In genomic region chr3:112499328-112499727, GRCh38 we compare ENCODE assay signal across 12 cellular contexts. TPM values are rescaled to one million over a fixed set of nuclear protein-coding genes. Genes with fewer than 3 reads are reported as not detected.
A peak's percentile ranks its signal among the peaks of the same experiment; 100 is the strongest.
DNase-seq lines count a peak whose midpoint lies in the region; ATAC-seq, FAIRE-seq and TF ChIP-seq lines count a peak whose summit lies in the region.
"Had no signal": no experiment of that assay in that cellular context is flagged by ENCODE, and none has a peak within 500 bp of the region (broad histone marks: within the 10 kb centered on the region; RNA-seq: fewer than 3 reads in every experiment).

TSS of gene BTLA (minus strand) at chr3:112499472. CDS start at chr3:112499358, 114 bp downstream.

- SMC1A ChIA-PET in GM12878 (lab: Charles Lee; ENCODE audit: uncharacterized antibody, unreplicated experiment) = interaction anchor here (0.6 to 12.0 kb wide), 25 partner anchors 8 to 388 kb away, joined by 3 to 143 read pairs (median 7); partner anchors contain the start of genes CD200 and GCSAM

- peak; percentile 42 for TF ChIP-seq POLR2A in GM15510 (IDR thresholded peaks at IDR 0.05; ENCODE audit: borderline replicate concordance, extremely low read depth, insufficient read length)
- TF ChIP-seq POLR2A in GM12878 (IDR thresholded peaks at IDR 0.05; ENCODE audit: low read depth, low read length) = peak; percentile 52; the same call in 1 of the 2 replicates

- RAD21 ChIA-PET in GM12878 (lab: Charles Lee; ENCODE audit: unreplicated experiment) = interaction anchor here (0.8 to 14.4 kb wide), 23 partner anchors 9 to 388 kb away, joined by 3 to 262 read pairs (median 5); partner anchors contain the start of genes CD200, GCSAM and SLC9C1

- H3K9ac ChIP-seq in GM12878 (ENCODE audit: control insufficient read depth, insufficient read depth, low read length) = peak within 1 kb of the TSS; percentile 66

- TF ChIP-seq EP300 in GM12878 (IDR thresholded peaks at IDR 0.05; ENCODE audit: borderline replicate concordance in 1 of 2, control insufficient read depth in 1 of 2, low read depth in 2 of 2, low read length in 2 of 2) = peak in 1 of 2 experiments; percentile 39; a peak in 1 of 4 replicates

- TF ChIP-seq RAD21 in GM12878 (IDR thresholded peaks at IDR 0.05; ENCODE audit: insufficient read depth, low read depth, low read length) = no peak

- H3K36me3 ChIP-seq in GM12878 (ENCODE audit: control insufficient read depth in 2 of 2, insufficient read depth in 2 of 2, low read length in 1 of 2) = no peaks in the 10 kb centered on the region
- H3K36me3 ChIP-seq: neutrophil, vagina had no signal

- peaks cover 56% of the 10 kb centered on the region for H3K79me2 ChIP-seq in GM12878 (ENCODE audit: control insufficient read depth, insufficient read depth, low read length)

- H3K27ac ChIP-seq in GM12878 (ENCODE audit: control insufficient read depth, insufficient read depth) (peak within 1 kb of the TSS; percentile 87), dorsolateral prefrontal cortex (no peak within 1 kb of the TSS)
- H3K27ac ChIP-seq: neutrophil, vagina had no signal

- ATAC-seq in GM19463 (IDR thresholded peaks at IDR 0.05; ENCODE audit: unreplicated experiment) (peak; percentile 63), HG03354 (IDR thresholded peaks at IDR 0.05; ENCODE audit: poor library complexity, severe bottlenecking, unreplicated experiment) (peak; percentile 72), GM12878 (peak; percentile 64)

- TF ChIP-seq CTCF in GM12878 (IDR thresholded peaks at IDR 0.05 in 2 of 3, conservative IDR thresholded peaks at IDR 0.05 in 1 of 3; ENCODE audit: control insufficient read depth in 2 of 3, extremely low read depth in 1 of 3, insufficient read depth in 1 of 3, low read depth in 3 of 3, low read length in 3 of 3) (no peak), dorsolateral prefrontal cortex (IDR thresholded peaks at IDR 0.05 in 54 of 56, conservative IDR thresholded peaks at IDR 0.05 in 2 of 56; ENCODE audit: low read depth in 1 of 56, partially characterized antibody in 56 of 56) (no peak)

- FAIRE-seq in GM12878 (lab: Jason Lieb, UNC) (peak; percentile 69), RCC 7860 (lab: Jason Lieb, UNC) (no peak)

- intact Hi-C loops in GM12878 (cut with micrococcal nuclease; ENCODE audit: unreplicated experiment) (loop anchor here (2.0 to 10.0 kb wide), 2 partner anchors 15 to 365 kb away; partner anchors contain the start of gene GCSAM), dorsolateral prefrontal cortex (cut with DNase I) (no loop called here)

- BruUV-seq in GM12878 (replicated peaks; lab: Mats Ljungman, UMichigan) = TSS peak; percentile 55

- CTCF ChIA-PET in GM12878 (lab: Yijun Ruan, JAX) = interaction anchor here (0.7 to 3.7 kb wide), 10 partner anchors 9 to 388 kb away, joined by 3 to 19 read pairs (median 6); partner anchors contain the start of gene GCSAM

- POLR2A ChIA-PET in GM12878 (lab: Charles Lee) = interaction anchor here (0.5 to 6.4 kb wide), 14 partner anchors 8 to 384 kb away, joined by 3 to 51 read pairs (median 8); partner anchors contain the start of genes CD200 and GCSAM

- peak within 1 kb of the TSS; percentile 42 for H2AFZ ChIP-seq in GM12878 (ENCODE audit: control insufficient read depth, low read depth, low read length)

- DNase-seq in GM12878 (ENCODE audit: low read depth, low spot score) (peak; percentile 79), NCI-H446 treated with DMSO at 0.1 percent for 48 hours (lab: John Stamatoyannopoulos, UW) (no peak), dorsolateral prefrontal cortex (no peak), RCC 7860 (ENCODE audit: low spot score) (no peak), NCI-H2196 (lab: John Stamatoyannopoulos, UW; ENCODE audit: unreplicated experiment) (no peak)

- in situ Hi-C loops in GM12878 (cut with MboI) = no loop called here

- peaks cover 15% of the 10 kb centered on the region for H3K4me1 ChIP-seq in GM12878 (ENCODE audit: control insufficient read depth, insufficient read depth, low read length)
- H3K4me1 ChIP-seq: vagina had no signal

- no peaks in the 10 kb centered on the region; the same call in 2 of the 3 replicates for H3K9me3 ChIP-seq in GM12878 (replicated peaks; ENCODE audit: control insufficient read depth, insufficient read depth, low read length)
- H3K9me3 ChIP-seq: neutrophil, vagina had no signal

- H3K27me3 ChIP-seq in GM12878 (replicated peaks in 1 of 2; ENCODE audit: control insufficient read depth in 2 of 2, insufficient read depth in 2 of 2, low read length in 1 of 2) (no peaks in the 10 kb centered on the region), dorsolateral prefrontal cortex (no peaks in the 10 kb centered on the region)
- H3K27me3 ChIP-seq: neutrophil, vagina had no signal

- no peaks in the 10 kb centered on the region for H4K20me1 ChIP-seq in GM12878 (ENCODE audit: control insufficient read depth, insufficient read depth)

- H3K4me2 ChIP-seq in GM12878 (ENCODE audit: control insufficient read depth, insufficient read depth) = peak within 1 kb of the TSS; percentile 64

- WGBS in GM12878 (ENCODE audit: insufficient coverage, insufficient replicate concordance, low lambda C conversion rate, missing lambda C conversion rate) = 0% methylated on average over 4 of the region's 4 CpGs

- peak within 1 kb of the TSS; percentile 89 for H3K4me3 ChIP-seq in GM12878
- H3K4me3 ChIP-seq in dorsolateral prefrontal cortex = no peak within 1 kb of the TSS
- H3K4me3 ChIP-seq: vagina had no signal

TF ChIP-seq in GM12878, 131 proteins besides CTCF, POLR2A, EP300 and RAD21 (continues in another document):
- TF ChIP-seq ESRRA (IDR thresholded peaks at IDR 0.05; ENCODE audit: low read length) (no peak), SMAD5 (IDR thresholded peaks at IDR 0.05; ENCODE audit: low read depth) (0 out of 2 replicates have a peak, but pooled peaks have one; percentile 46), TAF1 (IDR thresholded peaks at IDR 0.05; ENCODE audit: borderline replicate concordance, low read depth, low read length) (peak; percentile 64; the same call in 1 of the 2 replicates), FOS (IDR thresholded peaks at IDR 0.05; ENCODE audit: borderline replicate concordance, extremely low read depth, insufficient read length) (no peak), ZNF384 (IDR thresholded peaks at IDR 0.05; ENCODE audit: borderline replicate concordance, low read depth, low read length) (peak; percentile 81; the same call in 1 of the 2 replicates), HDAC2 (IDR thresholded peaks at IDR 0.05) (no peak), KLF5 (IDR thresholded peaks at IDR 0.05; ENCODE audit: partially characterized antibody) (no peak), ATF2 (IDR thresholded peaks at IDR 0.05; ENCODE audit: low read length) (peak; percentile 26; the same call in 1 of the 2 replicates), EED (IDR thresholded peaks at IDR 0.05; ENCODE audit: low read depth) (peak; percentile 65; the same call in 1 of the 2 replicates), ASH2L (IDR thresholded peaks at IDR 0.05; ENCODE audit: borderline replicate concordance, low read depth) (0 out of 2 replicates have a peak, but pooled peaks have one; percentile 48), SMAD1 (IDR thresholded peaks at IDR 0.05; ENCODE audit: low read depth, partially characterized antibody) (peak; percentile 49), SIN3A (IDR thresholded peaks at IDR 0.05; ENCODE audit: low read depth, low read length) (no peak), JUND (IDR thresholded peaks at IDR 0.05; ENCODE audit: low read depth, low read length) (no peak), ATF7 (IDR thresholded peaks at IDR 0.05; ENCODE audit: low read depth) (peak; percentile 51; the same call in 1 of the 2 replicates), ZNF217 (IDR thresholded peaks at IDR 0.05) (no peak), NBN (IDR thresholded peaks at IDR 0.05) (peak; percentile 85)

RNA-seq across cellular contexts. Expression of gene BTLA, which starts in this region (rescaled TPM):
- total RNA-seq in GM12878 (2013; cell fraction: nucleolus; rRNA removed) = 300 and 324 TPM in 2 replicates
- total RNA-seq in GM12878 (2014; rRNA removed) (65.2 and 83.6 TPM in 2 replicates), GM12878 (2014; rRNA removed; fragmentation: Illumina TruSeq; extraction: Trizol) (91.5 and 99.0 TPM in 2 replicates), GM12878 (2021) (78.4 and 79.7 TPM in 2 replicates), dorsolateral prefrontal cortex (1 to 10 TPM in 9 of 120 experiments, under 1 TPM in 57, not detected in 54; 0.14 to 1.4 (median 0.41) TPM)
- polyA plus RNA-seq in GM12878 (2011; ENCODE audit: low read depth) = 32.2 TPM
- polyA plus RNA-seq in GM12878 (2011; rRNA removed) (134 and 185 TPM in 2 replicates), GM12878 (2014; fragmentation: Illumina TruSeq; extraction: Trizol) (88.7 and 107 TPM in 2 replicates), GM12878 (2014; fragmentation: Nextera tagmentation; extraction: Ambion mirVana) (100 to 1,000 TPM; 101 to 134 TPM), GM12878 (2014; rRNA removed) (47.9 and 66.5 TPM in 2 replicates), GM12878 (2016; fragmentation: Nextera tagmentation; extraction: Ambion mirVana) (10 to 100 TPM; 55.4 to 66.7 TPM)
- polyA plus RNA-seq in GM12878 (2011; cell fraction: cytosol; rRNA removed) = 50.1 and 60.7 TPM in 2 replicates
- 44.8 and 68.3 TPM in 2 replicates for polyA plus RNA-seq in GM12878 (2011; cell fraction: nucleus; rRNA removed)
- polyA plus RNA-seq in GM12878 (2012) = 46.4 and 81.1 TPM in 2 replicates
- 154 and 254 TPM in 2 replicates for polyA minus RNA-seq in GM12878 (2011; rRNA and poly(A)+ RNA removed)
- polyA minus RNA-seq in GM12878 (2011; cell fraction: cytosol; rRNA and poly(A)+ RNA removed) = 42.4 and 72.5 TPM in 2 replicates
- 87.8 and 96.0 TPM in 2 replicates for polyA minus RNA-seq in GM12878 (2011; cell fraction: nucleus; rRNA and poly(A)+ RNA removed)
- total RNA-seq: dermis microvascular lymphatic vessel endothelial cell, SK-MEL-5 had no signal

Comparison
In these comparisons a context has a peak if more than half of its experiments do, and no peak if none do; other contexts are left out.
1. RNA of gene BTLA (total RNA-seq): 65.2 to 324 TPM in GM12878; 0.14 to 1.4 TPM in dorsolateral prefrontal cortex; every median in the first group is over 10 times any median in the second.
2. Peak in every context shown above with its lines, with median percentiles within 50 percentile points of each other: ATAC-seq.